In the genomic region with DNA sequence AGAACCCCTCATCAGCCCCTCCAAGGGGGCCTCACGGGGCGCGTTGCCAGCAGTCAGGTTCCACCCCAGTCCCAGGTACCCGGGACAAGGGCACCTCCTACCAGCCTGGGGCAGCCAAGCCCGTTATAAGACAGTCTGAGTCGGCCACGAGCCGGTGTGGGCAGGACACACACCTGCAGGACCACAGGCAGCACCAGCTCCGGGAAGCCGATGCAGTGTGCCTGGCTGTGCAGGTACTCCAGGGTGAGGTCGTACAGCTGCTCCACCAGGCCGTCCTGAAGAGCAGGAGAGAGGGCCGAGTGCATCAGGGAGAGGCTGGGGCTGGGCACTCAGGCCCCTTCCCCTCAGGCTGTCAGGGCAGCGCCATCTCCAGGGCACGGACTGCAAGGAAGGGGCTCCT, we compare ENCODE assay signal across 30 cellular contexts. TPM values are rescaled to one million over a fixed set of nuclear protein-coding genes. Genes with fewer than 3 reads are reported as not detected.
"Had no signal": no experiment of that assay in that cellular context is flagged by ENCODE, and none has a peak within 500 bp of the region (broad histone marks: within the 10 kb centered on the region; RNA-seq: fewer than 3 reads in every experiment).

No MANE protein-coding gene starts in this region.

- H3K4me3 Mint-ChIP-seq: activated CD4-positive, alpha-beta memory T cell treated with anti-CD3 and anti-CD28 coated beads for 36 hours; activated naive CD4-positive, alpha-beta T cell treated with anti-CD3 and anti-CD28 coated beads for 36 hours; activated naive CD8-positive, alpha-beta T cell; activated naive CD8-positive, alpha-beta T cell treated with anti-CD3 and anti-CD28 coated beads, Interleukin-2, amount 50 U/mL, for 24 hours; activated T-cell treated with anti-CD3 and anti-CD28 coated beads, Interleukin-2, amount 50 U/mL, for 4 hours; activated T-helper 1 cell treated with anti-CD3 and anti-CD28 coated beads, Interleukin-12 subunit alpha, Interleukin-12 subunit beta, Interleukin-2, Interleukin-4 antibody, amounts not matched to agents 30 ng/mL and 10 ng/mL and 1 ng/mL, durations not matched to agents 14 hours and 24 hours and 36 hours; brain; T-helper 1 cell treated with Interleukin-12 subunit alpha and Interleukin-12 subunit beta and Interleukin-4 antibody, amounts not matched to agents 30 μg/mL and 1 μg/mL, for 36 hours; T-helper 2 cell treated with Interferon-gamma antibody and Interleukin-4, amounts not matched to agents 5 μg/mL and 100 μg/mL, for 36 hours; WTC11 had no signal

- H3K9ac ChIP-seq: SK-N-SH had no signal

- DNase-seq: activated CD4-positive, alpha-beta memory T cell treated with anti-CD3 and anti-CD28 coated beads for 36 hours; activated CD4-positive, alpha-beta T cell treated with anti-CD3 and anti-CD28 coated beads for 4 hours; activated CD4-positive, alpha-beta T cell treated with anti-CD3 and anti-CD28 coated beads, Interleukin-2, amount 50 U/mL, for 1 hour; activated CD8-positive, alpha-beta memory T cell treated with anti-CD3 and anti-CD28 coated beads, Interleukin-2, amount 50 U/mL, for 4 hours; activated gamma-delta T cell treated with Interleukin-2 at 50 U/mL for 16 hours; activated naive CD4-positive, alpha-beta T cell treated with anti-CD3 and anti-CD28 coated beads for 36 hours; activated naive CD8-positive, alpha-beta T cell treated with anti-CD3 and anti-CD28 coated beads, Interleukin-2, amount 50 U/mL, for 24 hours; activated T-cell treated with anti-CD3 and anti-CD28 coated beads for 4 hours; activated T-cell treated with anti-CD3 and anti-CD28 coated beads, Interleukin-2, amount 50 U/mL, for 4 hours; anterior cingulate cortex; central memory CD4-positive, alpha-beta T cell; Kasumi-1; MG63; NCI-H1048; NCI-H1436 treated with DMSO at 0.1 percent for 48 hours; NCI-H1694 treated with DMSO at 0.1 percent for 48 hours; NCI-H2029; NCI-H345; NCI-H524 treated with DMSO at 0.1 percent for 48 hours; SHP77; SJCRH30; SK-N-SH had no signal

- H3K27ac Mint-ChIP-seq: activated CD4-positive, alpha-beta memory T cell treated with anti-CD3 and anti-CD28 coated beads for 36 hours; activated naive CD4-positive, alpha-beta T cell treated with anti-CD3 and anti-CD28 coated beads for 36 hours; activated naive CD8-positive, alpha-beta T cell; activated naive CD8-positive, alpha-beta T cell treated with anti-CD3 and anti-CD28 coated beads, Interleukin-2, amount 50 U/mL, for 24 hours; activated T-helper 1 cell treated with anti-CD3 and anti-CD28 coated beads, Interleukin-12 subunit alpha, Interleukin-12 subunit beta, Interleukin-2, Interleukin-4 antibody, amounts not matched to agents 30 ng/mL and 10 ng/mL and 1 ng/mL, durations not matched to agents 14 hours and 24 hours and 36 hours; brain; T-helper 1 cell treated with Interleukin-12 subunit alpha and Interleukin-12 subunit beta and Interleukin-4 antibody, amounts not matched to agents 30 μg/mL and 1 μg/mL, for 36 hours; T-helper 2 cell treated with Interferon-gamma antibody and Interleukin-4, amounts not matched to agents 5 μg/mL and 100 μg/mL, for 36 hours; WTC11 had no signal

- H3K9me3 Mint-ChIP-seq: activated CD4-positive, alpha-beta memory T cell treated with anti-CD3 and anti-CD28 coated beads for 36 hours; activated naive CD4-positive, alpha-beta T cell treated with anti-CD3 and anti-CD28 coated beads for 36 hours; activated naive CD8-positive, alpha-beta T cell treated with anti-CD3 and anti-CD28 coated beads, Interleukin-2, amount 50 U/mL, for 24 hours; activated T-cell treated with anti-CD3 and anti-CD28 coated beads, Interleukin-2, amount 50 U/mL, for 4 hours; activated T-helper 1 cell treated with anti-CD3 and anti-CD28 coated beads, Interleukin-12 subunit alpha, Interleukin-12 subunit beta, Interleukin-2, Interleukin-4 antibody, amounts not matched to agents 30 ng/mL and 10 ng/mL and 1 ng/mL, durations not matched to agents 14 hours and 24 hours and 36 hours; brain; T-helper 1 cell treated with Interleukin-12 subunit alpha and Interleukin-12 subunit beta and Interleukin-4 antibody, amounts not matched to agents 30 μg/mL and 1 μg/mL, for 36 hours; T-helper 2 cell treated with Interferon-gamma antibody and Interleukin-4, amounts not matched to agents 5 μg/mL and 100 μg/mL, for 36 hours; WTC11 had no signal

- H3K27ac ChIP-seq: SJCRH30 had no signal

- H3K4me3 ChIP-seq: MG63, SJCRH30 had no signal

- H3K9me3 ChIP-seq: MG63, SJCRH30, SK-N-SH had no signal

- H3K27me3 ChIP-seq: MG63, SJCRH30 had no signal

- H3K27me3 Mint-ChIP-seq: activated CD4-positive, alpha-beta memory T cell treated with anti-CD3 and anti-CD28 coated beads for 36 hours; activated naive CD8-positive, alpha-beta T cell; activated naive CD8-positive, alpha-beta T cell treated with anti-CD3 and anti-CD28 coated beads, Interleukin-2, amount 50 U/mL, for 24 hours had no signal

- H3K4me1 Mint-ChIP-seq: WTC11 had no signal

RNA-seq across cellular contexts. Expression of gene PLEKHN1, which starts 18.3 kb away (rescaled TPM):
- total RNA-seq: cerebellum had no signal

RNA-seq across cellular contexts. Expression of gene SAMD11, which starts 24.2 kb away (rescaled TPM):
- total RNA-seq: activated CD4-positive, alpha-beta memory T cell treated with anti-CD3 and anti-CD28 coated beads for 36 hours; activated naive CD4-positive, alpha-beta T cell treated with anti-CD3 and anti-CD28 coated beads for 36 hours; activated T-cell treated with anti-CD3 and anti-CD28 coated beads, Interleukin-2, amount 50 U/mL, for 4 hours; activated T-helper 1 cell treated with anti-CD3 and anti-CD28 coated beads, Interleukin-12 subunit alpha, Interleukin-12 subunit beta, Interleukin-2, Interleukin-4 antibody, amounts not matched to agents 30 ng/mL and 10 ng/mL and 1 ng/mL, durations not matched to agents 14 hours and 24 hours and 36 hours had no signal

RNA-seq across cellular contexts. Expression of gene PERM1, which starts 33.9 kb away (rescaled TPM):
- total RNA-seq: activated CD4-positive, alpha-beta memory T cell treated with anti-CD3 and anti-CD28 coated beads for 36 hours; activated naive CD4-positive, alpha-beta T cell treated with anti-CD3 and anti-CD28 coated beads for 36 hours; activated T-cell treated with anti-CD3 and anti-CD28 coated beads, Interleukin-2, amount 50 U/mL, for 4 hours; activated T-helper 1 cell treated with anti-CD3 and anti-CD28 coated beads, Interleukin-12 subunit alpha, Interleukin-12 subunit beta, Interleukin-2, Interleukin-4 antibody, amounts not matched to agents 30 ng/mL and 10 ng/mL and 1 ng/mL, durations not matched to agents 14 hours and 24 hours and 36 hours; NCI-H460; SJCRH30; WTC11 had no signal
